ENCODE assay signal across 28 cellular contexts in the genomic region with DNA sequence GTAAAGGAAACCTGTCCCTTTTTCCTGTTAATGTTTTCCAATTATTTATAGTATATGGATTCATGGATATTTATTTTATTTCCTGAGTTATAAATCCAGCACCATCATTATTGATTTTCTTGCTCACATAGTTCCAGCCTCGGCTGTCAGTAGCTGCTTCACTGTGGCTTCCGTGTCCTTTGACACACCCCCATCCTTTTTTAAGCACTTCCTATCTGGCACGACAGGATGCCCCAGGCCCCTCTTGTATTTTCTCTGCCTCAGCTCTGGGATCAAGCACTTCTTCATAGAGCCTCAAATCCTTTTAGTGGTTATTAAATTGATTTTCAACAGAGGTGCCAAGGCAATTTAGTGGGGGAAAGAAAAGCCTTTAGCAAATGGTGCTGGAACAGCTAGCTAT.
"Had no signal": no experiment of that assay in that cellular context is flagged by ENCODE, and none has a peak within 500 bp of the region (broad histone marks: within the 10 kb centered on the region; RNA-seq: fewer than 3 reads in every experiment).

No MANE protein-coding gene starts in this region.

- H3K27ac Mint-ChIP-seq: activated naive CD4-positive, alpha-beta T cell treated with anti-CD3 and anti-CD28 coated beads, Interleukin-2, amount 50 U/mL, for 72 hours; activated T-cell treated with anti-CD3 and anti-CD28 coated beads, Interleukin-2, amount 50 U/mL, for 24 hours; dendritic cell treated with granulocyte-macrophage colony-stimulating factor and Interleukin-4, amounts not matched to agents 40 ng/mL and 50 ng/mL, for 4 days; nephron; stimulated activated naive B cell treated with anti-CD40 and anti-IgM and Interleukin-4, amounts not matched to agents 10 μg/mL and 1 μg/mL and 100 μg/mL, for 72 hours; T-helper 1 cell treated with Interleukin-12 subunit alpha and Interleukin-12 subunit beta and Interleukin-4 antibody, amounts not matched to agents 30 μg/mL and 1 μg/mL, for 36 hours had no signal

- FAIRE-seq: bronchial epithelial cell, frontal cortex, islet of Langerhans had no signal

- H3K4me3 ChIP-seq: stomach, thyroid gland, upper lobe of left lung, vagina had no signal

- H3K4me1 Mint-ChIP-seq: nephron; stimulated activated naive B cell treated with anti-CD40 and anti-IgM and Interleukin-4, amounts not matched to agents 10 μg/mL and 1 μg/mL and 100 μg/mL, for 72 hours had no signal

- H3K9me3 ChIP-seq: stomach, thyroid gland, upper lobe of left lung, vagina had no signal

- H3K9me3 Mint-ChIP-seq: activated naive CD4-positive, alpha-beta T cell treated with anti-CD3 and anti-CD28 coated beads, Interleukin-2, amount 50 U/mL, for 72 hours; activated T-cell treated with anti-CD3 and anti-CD28 coated beads, Interleukin-2, amount 50 U/mL, for 24 hours; central memory CD8-positive, alpha-beta T cell; dendritic cell treated with granulocyte-macrophage colony-stimulating factor and Interleukin-4, amounts not matched to agents 40 ng/mL and 50 ng/mL, for 4 days; nephron; stimulated activated naive B cell treated with anti-CD40 and anti-IgM and Interleukin-4, amounts not matched to agents 10 μg/mL and 1 μg/mL and 100 μg/mL, for 72 hours; T-helper 1 cell treated with Interleukin-12 subunit alpha and Interleukin-12 subunit beta and Interleukin-4 antibody, amounts not matched to agents 30 μg/mL and 1 μg/mL, for 36 hours had no signal

- DNase-seq: activated CD4-positive, alpha-beta T cell treated with anti-CD3 and anti-CD28 coated beads for 4 hours; activated CD4-positive, alpha-beta T cell treated with anti-CD3 and anti-CD28 coated beads, Interleukin-2, amount 50 U/mL, for 48 hours; activated CD4-positive, CD25-positive, alpha-beta regulatory T cell; activated CD8-positive, alpha-beta memory T cell treated with anti-CD3 and anti-CD28 coated beads, Interleukin-2, amount 50 U/mL, for 48 hours; activated gamma-delta T cell treated with Interleukin-2 at 50 U/mL for 16 hours; activated T-cell treated with anti-CD3 and anti-CD28 coated beads, Interleukin-2, amount 50 U/mL, for 24 hours; anterior cingulate cortex; effector CD4-positive, alpha-beta T cell; left ventricle myocardium superior; mammary epithelial cell; posterior cingulate gyrus; right cardiac atrium; stimulated activated CD4-positive, alpha-beta T cell treated with anti-CD3 and anti-CD28 coated beads, Interleukin-15, amount 100 ng/mL, for 24 hours; stimulated activated CD4-positive, alpha-beta T cell treated with anti-CD3 and anti-CD28 coated beads, Interleukin-2, amount 100 ng/mL, for 24 hours; stimulated activated naive B cell treated with anti-CD40 and anti-IgM and Interleukin-4, amounts not matched to agents 10 μg/mL and 1 μg/mL and 100 μg/mL, for 72 hours; stomach; T1000; thyroid gland; upper lobe of left lung had no signal

- H3K27ac ChIP-seq: stomach, thyroid gland, vagina had no signal

- H3K27me3 ChIP-seq: stomach, thyroid gland, upper lobe of left lung, vagina had no signal

- H3K4me1 ChIP-seq: thyroid gland, upper lobe of left lung, vagina had no signal

- ATAC-seq: activated naive CD4-positive, alpha-beta T cell treated with anti-CD3 and anti-CD28 coated beads, Interleukin-2, amount 50 U/mL, for 72 hours; left ventricle myocardium superior; stimulated activated naive B cell treated with anti-CD40 and anti-IgM and Interleukin-4, amounts not matched to agents 10 μg/mL and 1 μg/mL and 100 μg/mL, for 72 hours had no signal

- H3K27me3 Mint-ChIP-seq: activated T-cell treated with anti-CD3 and anti-CD28 coated beads, Interleukin-2, amount 50 U/mL, for 24 hours; central memory CD8-positive, alpha-beta T cell; dendritic cell treated with granulocyte-macrophage colony-stimulating factor and Interleukin-4, amounts not matched to agents 40 ng/mL and 50 ng/mL, for 4 days; stimulated activated naive B cell treated with anti-CD40 and anti-IgM and Interleukin-4, amounts not matched to agents 10 μg/mL and 1 μg/mL and 100 μg/mL, for 72 hours had no signal

- H3K4me3 Mint-ChIP-seq: activated T-cell treated with anti-CD3 and anti-CD28 coated beads, Interleukin-2, amount 50 U/mL, for 24 hours; central memory CD8-positive, alpha-beta T cell; dendritic cell treated with granulocyte-macrophage colony-stimulating factor and Interleukin-4, amounts not matched to agents 40 ng/mL and 50 ng/mL, for 4 days; nephron; stimulated activated naive B cell treated with anti-CD40 and anti-IgM and Interleukin-4, amounts not matched to agents 10 μg/mL and 1 μg/mL and 100 μg/mL, for 72 hours; T-helper 1 cell treated with Interleukin-12 subunit alpha and Interleukin-12 subunit beta and Interleukin-4 antibody, amounts not matched to agents 30 μg/mL and 1 μg/mL, for 36 hours had no signal
